Comparison of ENCODE assay signal across 13 cellular contexts in the genomic region with DNA sequence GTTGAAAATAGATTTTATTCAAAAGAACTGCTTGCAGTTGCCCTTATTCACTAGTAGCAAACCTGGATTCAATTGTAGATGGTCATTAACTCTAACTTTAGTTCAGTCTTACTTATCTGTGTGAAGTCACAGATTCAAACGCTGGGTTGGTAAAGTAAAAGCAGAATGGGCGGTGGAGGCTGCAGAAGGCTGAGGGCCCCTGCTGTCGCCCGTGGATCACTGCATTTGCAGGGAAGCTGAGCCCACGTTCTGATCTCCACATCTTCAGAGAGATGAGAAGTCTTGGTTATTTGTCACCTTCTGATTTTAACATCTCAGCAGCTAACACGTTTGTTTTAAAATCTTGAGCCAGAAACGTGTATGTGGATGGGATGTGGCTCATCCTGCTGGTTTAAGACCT.
DNase-seq lines count a peak whose midpoint lies in the region; ATAC-seq, FAIRE-seq and TF ChIP-seq lines count a peak whose summit lies in the region.
"Had no signal": no experiment of that assay in that cellular context is flagged by ENCODE, and none has a peak within 500 bp of the region (broad histone marks: within the 10 kb centered on the region; RNA-seq: fewer than 3 reads in every experiment).

No MANE protein-coding gene starts in this region.

- H3K9me3 Mint-ChIP-seq in activated naive CD8-positive, alpha-beta T cell (ENCODE audit: low read depth), result no peaks in the 10 kb centered on the region

- ATAC-seq in Right ventricle myocardium superior (ENCODE audit: poor library complexity) (peak; percentile 45), heart right ventricle (peak in 6 of 8 donors; percentile 44 to 77 (median 62)), GM19452 (IDR thresholded peaks at IDR 0.05; ENCODE audit: unreplicated experiment) (no peak)

- H3K27ac ChIP-seq in heart right ventricle, result peak overlapping the region in 1 of 10 donors; percentile 16
- H3K27ac ChIP-seq: BLaER1 treated with 17β-estradiol and CSF1 and Interleukin-3, amounts not matched to agents 10 nM and 100 nM had no signal

- no peak overlapping the region for H3K4me3 ChIP-seq in heart right ventricle
- H3K4me3 ChIP-seq: BLaER1 treated with 17β-estradiol and CSF1 and Interleukin-3, amounts not matched to agents 10 nM and 100 nM had no signal

- TF ChIP-seq CTCF in heart right ventricle (IDR thresholded peaks at IDR 0.05), result peak in 7 of 9 donors; percentile 23 to 58 (median 41)

- WGBS in heart right ventricle, 2 donors, result 49% methylated on average over 7 of the region's 7 CpGs

- no peaks in the 10 kb centered on the region for H3K27me3 ChIP-seq in heart right ventricle
- H3K27me3 ChIP-seq: BLaER1 treated with 17β-estradiol and CSF1 and Interleukin-3, amounts not matched to agents 10 nM and 100 nM had no signal

- peaks cover 21% of the 10 kb centered on the region for H3K4me1 Mint-ChIP-seq in activated naive CD8-positive, alpha-beta T cell (ENCODE audit: low read depth)

- peak overlapping the region; percentile 43 for H3K27ac Mint-ChIP-seq in activated naive CD8-positive, alpha-beta T cell

- peaks cover 0 to 65% (median 24%) of the 10 kb centered on the region in 9 donors for H3K36me3 ChIP-seq in heart right ventricle

- intact Hi-C loops in Right ventricle myocardium superior (cut with DNase I) (no loop called here), cardiac septum (cut with DNase I) (no loop called here), heart right ventricle (cut with DNase I) (loop anchor here in 1 of 10 donors (10.0 kb wide), 1 partner anchor 233 kb away; no protein-coding TSS in a partner anchor)

- peaks cover 0 to 37% (median 15%) of the 10 kb centered on the region in 9 donors for H3K4me1 ChIP-seq in heart right ventricle

- H3K36me3 Mint-ChIP-seq in activated naive CD8-positive, alpha-beta T cell, result peaks cover 12% of the 10 kb centered on the region

- no peak overlapping the region for H3K4me3 Mint-ChIP-seq in activated naive CD8-positive, alpha-beta T cell

- no peaks in the 10 kb centered on the region for H3K27me3 Mint-ChIP-seq in activated naive CD8-positive, alpha-beta T cell

- no peak for FAIRE-seq in RCC 7860 (lab: Jason Lieb, UNC)

- DNase-seq in Right ventricle myocardium superior (no peak), cardiac septum (ENCODE audit: low spot score) (no peak), heart right ventricle (no peak), superior temporal gyrus (ENCODE audit: extremely low spot score) (peak; percentile 86), iPS-NIHi11 (ENCODE audit: low spot score) (no peak), RCC 7860 (ENCODE audit: low spot score) (no peak)
- DNase-seq: effector memory CD4-positive, alpha-beta T cell; NCI-H1092; NCI-H774; stimulated activated CD4-positive, alpha-beta T cell treated with anti-CD3 and anti-CD28 coated beads, Interleukin-12 subunit alpha, Interleukin-12 subunit beta, amount 100 ng/mL, for 4 hours had no signal

- H3K9me3 ChIP-seq in heart right ventricle, result no peaks in the 10 kb centered on the region
- H3K9me3 ChIP-seq: BLaER1 treated with 17β-estradiol and CSF1 and Interleukin-3, amounts not matched to agents 10 nM and 100 nM had no signal
